8 cellular contexts compared by ENCODE assay signal in genomic region chr13:21588411-21588810, GRCh38. TPM values are rescaled to one million over a fixed set of nuclear protein-coding genes. Genes with fewer than 3 reads are reported as not detected.
A peak's percentile ranks its signal among the peaks of the same experiment; 100 is the strongest.
DNase-seq lines count a peak whose midpoint lies in the region; ATAC-seq, FAIRE-seq and TF ChIP-seq lines count a peak whose summit lies in the region.
"Not testable (repeated sequence)": the region's sequence is repeated elsewhere in the genome, so short reads cannot be mapped to it uniquely, and the experiment has no call there.

No MANE protein-coding gene starts in this region.

- not testable (repeated sequence) for H3K14ac ChIP-seq in mesenchymal stem cell (ENCODE audit: low read length in 2 of 2)

- not testable (repeated sequence) for H2BK15ac ChIP-seq in mesenchymal stem cell (ENCODE audit: low read depth, poor library complexity, severe bottlenecking)

- H3K9me3 Mint-ChIP-seq in stimulated activated memory B cell treated with anti-CD40 and anti-IgM and Interleukin-4, amounts not matched to agents 10 μg/mL and 1 μg/mL and 100 μg/mL, for 72 hours = not testable (repeated sequence)

- H2AFZ ChIP-seq in mesenchymal stem cell (ENCODE audit: low read depth, low read length) = not testable (repeated sequence)

- not testable (repeated sequence) for H2BK120ac ChIP-seq in mesenchymal stem cell (ENCODE audit: low read depth, low read length)

- not testable (repeated sequence) for H2BK5ac ChIP-seq in mesenchymal stem cell (ENCODE audit: low read depth, low read length, poor library complexity, severe bottlenecking)

- ATAC-seq in stimulated activated memory B cell treated with anti-CD40 and anti-IgM and Interleukin-4, amounts not matched to agents 10 μg/mL and 1 μg/mL and 100 μg/mL, for 72 hours = not testable (repeated sequence)

- H3K27me3 Mint-ChIP-seq in stimulated activated memory B cell treated with anti-CD40 and anti-IgM and Interleukin-4, amounts not matched to agents 10 μg/mL and 1 μg/mL and 100 μg/mL, for 72 hours = not testable (repeated sequence)

- not testable (repeated sequence) for H3K4me1 ChIP-seq in mesenchymal stem cell (ENCODE audit: control insufficient read depth, insufficient read depth, low read depth, low read length)

- H3K27ac Mint-ChIP-seq in stimulated activated memory B cell treated with anti-CD40 and anti-IgM and Interleukin-4, amounts not matched to agents 10 μg/mL and 1 μg/mL and 100 μg/mL, for 72 hours = peak overlapping the region; percentile 73

- not testable (repeated sequence) for H3K4me2 ChIP-seq in mesenchymal stem cell (ENCODE audit: low read length, poor library complexity, severe bottlenecking)

- H3K27ac ChIP-seq in mesenchymal stem cell (ENCODE audit: low read length, poor library complexity, severe bottlenecking) = not testable (repeated sequence)

- TF ChIP-seq POLR2A in H54 (IDR thresholded peaks at IDR 0.05; ENCODE audit: low read depth, low read length) = not testable (repeated sequence)

- DNase-seq in AG09309 (ENCODE audit: low read depth) (peak; percentile 48), RCC 7860 (ENCODE audit: low spot score) (peak; percentile 65), amniotic epithelial cell (ENCODE audit: low read depth) (peak; percentile 80), cardiac fibroblast (ENCODE audit: low read depth in 2 of 2) (peak; percentile 76 to 83), fibroblast of pulmonary artery (ENCODE audit: low read depth) (peak; percentile 83), mesenchymal stem cell (peak; percentile 81)
- not testable (repeated sequence) for DNase-seq in H54 (ENCODE audit: insufficient read length, low spot score)

- H3K4ac ChIP-seq in mesenchymal stem cell (ENCODE audit: low read depth in 1 of 2, low read length in 2 of 2) = not testable (repeated sequence)

- not testable (repeated sequence) for H3K36me3 ChIP-seq in mesenchymal stem cell (ENCODE audit: control insufficient read depth in 1 of 2, insufficient read depth in 2 of 2, low read depth in 1 of 2, low read length in 2 of 2)

- FAIRE-seq in H54 (lab: Jason Lieb, UNC) (peak; percentile 94), RCC 7860 (lab: Jason Lieb, UNC) (peak; percentile 94)

- H3K18ac ChIP-seq in mesenchymal stem cell (ENCODE audit: low read depth in 1 of 2, low read length in 2 of 2) = peak overlapping the region in 1 of 2 experiments; percentile 57

- not testable (repeated sequence) for H4K8ac ChIP-seq in mesenchymal stem cell (ENCODE audit: low read length)

- not testable (repeated sequence) for H3K4me3 Mint-ChIP-seq in stimulated activated memory B cell treated with anti-CD40 and anti-IgM and Interleukin-4, amounts not matched to agents 10 μg/mL and 1 μg/mL and 100 μg/mL, for 72 hours

- not testable (repeated sequence) for H3K4me3 ChIP-seq in AG09309 (ENCODE audit: control insufficient read depth, low read depth, low read length); cardiac fibroblast (replicated peaks in 1 of 2; ENCODE audit: low read depth in 2 of 2, low read length in 2 of 2); fibroblast of pulmonary artery (replicated peaks; ENCODE audit: low read depth, low read length); mesenchymal stem cell (ENCODE audit: insufficient read depth in 1 of 2, low read depth in 1 of 2, low read length in 2 of 2)

- H2AK5ac ChIP-seq in mesenchymal stem cell (ENCODE audit: low read length, severe bottlenecking) = not testable (repeated sequence)

- not testable (repeated sequence) for TF ChIP-seq CTCF in AG09309 (IDR thresholded peaks at IDR 0.05; ENCODE audit: control insufficient read depth, insufficient read depth, low read depth, low read length, missing control alignments); cardiac fibroblast (IDR thresholded peaks at IDR 0.05; ENCODE audit: low read depth, low read length); fibroblast of pulmonary artery (IDR thresholded peaks at IDR 0.05; ENCODE audit: low read length, missing control alignments)

- not testable (repeated sequence) for H3K23ac ChIP-seq in mesenchymal stem cell (ENCODE audit: low read length in 2 of 2)

- not testable (repeated sequence) for H3K27me3 ChIP-seq in mesenchymal stem cell (ENCODE audit: control insufficient read depth in 1 of 2, insufficient read depth in 1 of 2, low read length in 2 of 2)

- H2BK12ac ChIP-seq in mesenchymal stem cell (ENCODE audit: low read length in 2 of 2) = not testable (repeated sequence)

- not testable (repeated sequence) for H4K91ac ChIP-seq in mesenchymal stem cell (ENCODE audit: low read length)

- not testable (repeated sequence) for H3K79me1 ChIP-seq in mesenchymal stem cell (replicated peaks; ENCODE audit: low read length, poor library complexity, severe bottlenecking)

- H3K36me3 Mint-ChIP-seq in stimulated activated memory B cell treated with anti-CD40 and anti-IgM and Interleukin-4, amounts not matched to agents 10 μg/mL and 1 μg/mL and 100 μg/mL, for 72 hours = peaks cover 26% of the 10 kb centered on the region

- not testable (repeated sequence) for H3K9ac ChIP-seq in mesenchymal stem cell (ENCODE audit: low read length)

- H3K4me1 Mint-ChIP-seq in stimulated activated memory B cell treated with anti-CD40 and anti-IgM and Interleukin-4, amounts not matched to agents 10 μg/mL and 1 μg/mL and 100 μg/mL, for 72 hours = peaks cover 70% of the 10 kb centered on the region

- not testable (repeated sequence) for H3K9me3 ChIP-seq in mesenchymal stem cell (ENCODE audit: control insufficient read depth, low read length)

- 36% methylated on average over 3 of the region's 5 CpGs for WGBS in mesenchymal stem cell

RNA-seq across cellular contexts. Expression of gene MICU2, which starts 15.6 kb away (rescaled TPM):
- 30.4 TPM for polyA plus RNA-seq in mesenchymal stem cell (2013, experiment 1 of 2)
- 33.1 TPM for polyA plus RNA-seq in mesenchymal stem cell (2013, experiment 2 of 2)
